21 cellular contexts compared by ENCODE assay signal in genomic region chr9:89513836-89514235, GRCh38.
"Had no signal": no experiment of that assay in that cellular context is flagged by ENCODE, and none has a peak within 500 bp of the region (broad histone marks: within the 10 kb centered on the region; RNA-seq: fewer than 3 reads in every experiment).

No MANE protein-coding gene starts in this region.

- H3K27me3 ChIP-seq: hepatocyte, neural progenitor cell, pancreas, stomach had no signal

- H3K79me2 ChIP-seq: hepatocyte had no signal

- DNase-seq: effector CD4-positive, alpha-beta T cell; endodermal cell; erythroblast; foreskin keratinocyte; kidney; left cardiac atrium; left ventricle myocardium inferior; lower lobe of right lung; natural killer cell; nucleus accumbens; pancreas; right cardiac atrium; small intestine; stimulated activated CD4-positive, alpha-beta T cell treated with anti-CD3 and anti-CD28 coated beads, Interleukin-12 subunit alpha, Interleukin-12 subunit beta, amount 100 ng/mL, for 4 hours; stimulated activated naive CD4-positive, alpha-beta T cell; stomach; substantia nigra; trophoblast cell had no signal

- ATAC-seq: foreskin keratinocyte, left cardiac atrium, lower lobe of right lung, natural killer cell, pancreas, right cardiac atrium had no signal

- H3K36me3 ChIP-seq: left ventricle myocardium inferior, lower lobe of right lung, neural progenitor cell, pancreas, stomach, thoracic aorta had no signal

- H3K9me3 ChIP-seq: left ventricle myocardium inferior, lower lobe of right lung, pancreas, stomach, thoracic aorta had no signal

- H2AFZ ChIP-seq: hepatocyte, neural progenitor cell had no signal

- H3K9ac ChIP-seq: neural progenitor cell had no signal

- H3K4me3 ChIP-seq: hepatocyte, left ventricle myocardium inferior, lower lobe of right lung, neural progenitor cell, pancreas, stomach, thoracic aorta had no signal

- H3K4me1 ChIP-seq: foreskin keratinocyte, left ventricle myocardium inferior, neural progenitor cell, pancreas had no signal

- H3K27ac ChIP-seq: foreskin keratinocyte, hepatocyte, left ventricle myocardium inferior, lower lobe of right lung, neural progenitor cell, pancreas, stomach, thoracic aorta had no signal

- H3K4me2 ChIP-seq: hepatocyte, neural progenitor cell had no signal
